18 cellular contexts compared by ENCODE assay signal in genomic region chr1:36456391-36456928, GRCh38. TPM values are rescaled to one million over a fixed set of nuclear protein-coding genes. Genes with fewer than 3 reads are reported as not detected.
DNase-seq lines count a peak whose midpoint lies in the region; ATAC-seq, FAIRE-seq and TF ChIP-seq lines count a peak whose summit lies in the region.
"Had no signal": no experiment of that assay in that cellular context is flagged by ENCODE, and none has a peak within 500 bp of the region (broad histone marks: within the 10 kb centered on the region; RNA-seq: fewer than 3 reads in every experiment).

No MANE protein-coding gene starts in this region.

- H3K9me3 ChIP-seq in GM12878 (replicated peaks; ENCODE audit: control insufficient read depth, insufficient read depth, low read length) = no peaks in the 10 kb centered on the region

- no TSS peak for BruUV-seq in GM12878 (replicated peaks; lab: Mats Ljungman, UMichigan)

- H3K9me3 Mint-ChIP-seq in activated CD4-positive, alpha-beta T cell treated with anti-CD3 and anti-CD28 coated beads for 36 hours (ENCODE audit: low read depth) = no peaks in the 10 kb centered on the region
- H3K9me3 Mint-ChIP-seq in natural killer cell treated with Interleukin-12 subunit alpha and Interleukin-12 subunit beta and Interleukin-15 and Interleukin-18, amount 100 ng/mL, for 72 hours = no peaks in the 10 kb centered on the region
- no peaks in the 10 kb centered on the region for H3K9me3 Mint-ChIP-seq in natural killer cell

- peak; percentile 57 for FAIRE-seq in GM12878 (lab: Jason Lieb, UNC)
- FAIRE-seq: H54 had no signal

- H3K36me3 ChIP-seq in GM12878 (ENCODE audit: control insufficient read depth in 2 of 2, insufficient read depth in 2 of 2, low read length in 1 of 2) = peaks cover 14 to 30% of the 10 kb centered on the region in 2 experiments

- RAD21 ChIA-PET in GM12878 (lab: Charles Lee; ENCODE audit: unreplicated experiment) = no interaction called here

- no peaks in the 10 kb centered on the region for H3K27me3 Mint-ChIP-seq in activated CD4-positive, alpha-beta T cell treated with anti-CD3 and anti-CD28 coated beads for 36 hours
- H3K27me3 Mint-ChIP-seq in natural killer cell treated with Interleukin-12 subunit alpha and Interleukin-12 subunit beta and Interleukin-15 and Interleukin-18, amount 100 ng/mL, for 72 hours = no peaks in the 10 kb centered on the region
- no peaks in the 10 kb centered on the region for H3K27me3 Mint-ChIP-seq in natural killer cell (ENCODE audit: low read depth in 2 of 2)

- SMC1A ChIA-PET in GM12878 (lab: Charles Lee; ENCODE audit: uncharacterized antibody, unreplicated experiment) = no interaction called here

- no peaks in the 10 kb centered on the region for H4K20me1 ChIP-seq in GM12878 (ENCODE audit: control insufficient read depth, insufficient read depth)

- TF ChIP-seq RAD21 in GM12878 (IDR thresholded peaks at IDR 0.05; ENCODE audit: insufficient read depth, low read depth, low read length) = no peak

- H3K36me3 Mint-ChIP-seq in activated CD4-positive, alpha-beta T cell treated with anti-CD3 and anti-CD28 coated beads for 36 hours (ENCODE audit: low read depth) = peaks cover 44% of the 10 kb centered on the region
- peaks cover 29% of the 10 kb centered on the region for H3K36me3 Mint-ChIP-seq in natural killer cell treated with Interleukin-12 subunit alpha and Interleukin-12 subunit beta and Interleukin-15 and Interleukin-18, amount 100 ng/mL, for 72 hours
- H3K36me3 Mint-ChIP-seq in natural killer cell = peaks cover 15% of the 10 kb centered on the region

- H3K4me3 Mint-ChIP-seq in activated CD4-positive, alpha-beta T cell treated with anti-CD3 and anti-CD28 coated beads for 36 hours = no peak overlapping the region
- peak overlapping the region; percentile 51 for H3K4me3 Mint-ChIP-seq in natural killer cell treated with Interleukin-12 subunit alpha and Interleukin-12 subunit beta and Interleukin-15 and Interleukin-18, amount 100 ng/mL, for 72 hours
- no peak overlapping the region for H3K4me3 Mint-ChIP-seq in natural killer cell

- POLR2A ChIA-PET in activated CD4-positive, alpha-beta T cell treated with anti-CD3 and anti-CD28 coated beads for 36 hours (lab: Charles Lee) = no interaction called here
- POLR2A ChIA-PET in GM12878 (lab: Charles Lee) = no interaction called here

- H3K4me1 ChIP-seq in GM12878 (ENCODE audit: control insufficient read depth, insufficient read depth, low read length) = peaks cover 8% of the 10 kb centered on the region

- no peak overlapping the region for H2AFZ ChIP-seq in GM12878 (ENCODE audit: control insufficient read depth, low read depth, low read length)

- no peak for TF ChIP-seq POLR2A in GM12878 (IDR thresholded peaks at IDR 0.05; ENCODE audit: low read depth, low read length)

- no peak overlapping the region for H3K4me3 ChIP-seq in GM12878

- no peak for TF ChIP-seq EP300 in GM12878 (IDR thresholded peaks at IDR 0.05; ENCODE audit: borderline replicate concordance in 1 of 2, control insufficient read depth in 1 of 2, low read depth in 2 of 2, low read length in 2 of 2)

- intact Hi-C loops in activated CD4-positive, alpha-beta T cell treated with anti-CD3 and anti-CD28 coated beads for 36 hours (cut with DNase I, micrococcal nuclease) = loop anchor here in 1 of 2 experiments (10.0 kb wide), 2 partner anchors 882 to 1262 kb away; partner anchors contain the start of genes SFPQ and TFAP2E
- intact Hi-C loops in natural killer cell (cut with micrococcal nuclease) = no loop called here
- intact Hi-C loops in GM12878 (cut with micrococcal nuclease; ENCODE audit: unreplicated experiment) = no loop called here

- H3K4me1 Mint-ChIP-seq in activated CD4-positive, alpha-beta T cell treated with anti-CD3 and anti-CD28 coated beads for 36 hours = peaks cover 38% of the 10 kb centered on the region
- H3K4me1 Mint-ChIP-seq in natural killer cell treated with Interleukin-12 subunit alpha and Interleukin-12 subunit beta and Interleukin-15 and Interleukin-18, amount 100 ng/mL, for 72 hours (ENCODE audit: low read depth in 2 of 2) = peaks cover 33 to 38% of the 10 kb centered on the region in 2 donors
- H3K4me1 Mint-ChIP-seq in natural killer cell = peaks cover 9% of the 10 kb centered on the region in 2 donors

- H3K9ac ChIP-seq in GM12878 (ENCODE audit: control insufficient read depth, insufficient read depth, low read length) = no peak overlapping the region

- TF ChIP-seq CTCF in natural killer cell (IDR thresholded peaks at IDR 0.05) (no peak), GM12878 (IDR thresholded peaks at IDR 0.05 in 2 of 3, conservative IDR thresholded peaks at IDR 0.05 in 1 of 3; ENCODE audit: control insufficient read depth in 2 of 3, extremely low read depth in 1 of 3, insufficient read depth in 1 of 3, low read depth in 3 of 3, low read length in 3 of 3) (no peak)

- H3K79me2 ChIP-seq in GM12878 (ENCODE audit: control insufficient read depth, insufficient read depth, low read length) = no peaks in the 10 kb centered on the region

- H3K4me2 ChIP-seq in GM12878 (ENCODE audit: control insufficient read depth, insufficient read depth) = no peak overlapping the region

- ATAC-seq in activated CD4-positive, alpha-beta T cell treated with anti-CD3 and anti-CD28 coated beads for 36 hours = no peak
- ATAC-seq in natural killer cell treated with Interleukin-12 subunit alpha and Interleukin-12 subunit beta and Interleukin-15 and Interleukin-18, amount 100 ng/mL, for 72 hours = peak; percentile 43 to 56
- ATAC-seq in natural killer cell (no peak), GM12878 (no peak), GM19395 (IDR thresholded peaks at IDR 0.05; ENCODE audit: unreplicated experiment) (no peak)
- ATAC-seq: Panc1 had no signal

- no peak overlapping the region for H3K27ac ChIP-seq in GM12878 (ENCODE audit: control insufficient read depth, insufficient read depth)
- H3K27ac ChIP-seq: 22Rv1 had no signal

- peak overlapping the region; percentile 12 for H3K27ac Mint-ChIP-seq in activated CD4-positive, alpha-beta T cell treated with anti-CD3 and anti-CD28 coated beads for 36 hours
- peak overlapping the region; percentile 67 to 76 for H3K27ac Mint-ChIP-seq in natural killer cell treated with Interleukin-12 subunit alpha and Interleukin-12 subunit beta and Interleukin-15 and Interleukin-18, amount 100 ng/mL, for 72 hours
- H3K27ac Mint-ChIP-seq in natural killer cell = no peak overlapping the region

- CTCF ChIA-PET in activated CD4-positive, alpha-beta T cell treated with anti-CD3 and anti-CD28 coated beads for 36 hours (lab: Charles Lee) = no interaction called here
- CTCF ChIA-PET in GM12878 (lab: Yijun Ruan, JAX) = no interaction called here

- in situ Hi-C loops in GM12878 (cut with MboI) = no loop called here

- no peak for DNase-seq in activated CD4-positive, alpha-beta T cell treated with anti-CD3 and anti-CD28 coated beads for 36 hours
- no peak for DNase-seq in activated CD4-positive, alpha-beta T cell treated with anti-CD3 and anti-CD28 coated beads, Interleukin-2, amount 50 U/mL, for 1 hour
- no peak for DNase-seq in natural killer cell treated with Interleukin-12 subunit alpha and Interleukin-12 subunit beta and Interleukin-15 and Interleukin-18, amount 100 ng/mL, for 72 hours (ENCODE audit: low spot score)
- DNase-seq in natural killer cell (no peak), GM12878 (ENCODE audit: low read depth, low spot score) (no peak), DMS153 treated with DMSO at 0.1 percent for 48 hours (lab: John Stamatoyannopoulos, UW; ENCODE audit: unreplicated experiment) (no peak)
- no peak for DNase-seq in activated effector memory CD4-positive, alpha-beta T cell treated with Interleukin-2 at 50 U/mL for 16 hours
- DNase-seq: EL, NCI-H1417, NCI-H1930, NCI-H2171 treated with DMSO at 0.1 percent for 48 hours, NCI-H774, Right ventricle myocardium superior had no signal

- H3K27me3 ChIP-seq in GM12878 (replicated peaks in 1 of 2; ENCODE audit: control insufficient read depth in 2 of 2, insufficient read depth in 2 of 2, low read length in 1 of 2) = no peaks in the 10 kb centered on the region

RNA-seq across cellular contexts. Expression of gene OSCP1, which starts 6.2 kb away (rescaled TPM):
- total RNA-seq in activated CD4-positive, alpha-beta T cell treated with anti-CD3 and anti-CD28 coated beads for 36 hours = 1 to 10 TPM; 2.2 to 2.8 TPM
- 1 to 10 TPM in 1 of 2 donors, under 1 TPM in 1; 0.59 to 1.2 TPM for total RNA-seq in natural killer cell treated with Interleukin-12 subunit alpha and Interleukin-12 subunit beta and Interleukin-15 and Interleukin-18, amount 100 ng/mL, for 72 hours
- 1 to 10 TPM in 1 of 3 donors, not detected in 2; 2.3 TPM for total RNA-seq in natural killer cell
- total RNA-seq in GM12878 (2013; cell fraction: nucleolus; rRNA removed) = 0.76 and 2.5 TPM in 2 replicates
- 1.9 and 2.8 TPM in 2 replicates for total RNA-seq in GM12878 (2014; rRNA removed)
- 1.7 and 2.2 TPM in 2 replicates for total RNA-seq in GM12878 (2014; rRNA removed; fragmentation: Illumina TruSeq; extraction: Trizol)
- 1.5 and 3.1 TPM in 2 replicates for total RNA-seq in GM12878 (2021)
- 2.8 TPM for polyA plus RNA-seq in GM12878 (2011; ENCODE audit: low read depth)
- 1.9 and 3.0 TPM in 2 replicates for polyA plus RNA-seq in GM12878 (2011; rRNA removed)
- 1.3 and 1.5 TPM in 2 replicates for polyA plus RNA-seq in GM12878 (2011; cell fraction: cytosol; rRNA removed)
- 0.75 and 1.5 TPM in 2 replicates for polyA plus RNA-seq in GM12878 (2011; cell fraction: nucleus; rRNA removed)
- polyA plus RNA-seq in GM12878 (2012) = 1.9 and 2.3 TPM in 2 replicates
- 1.8 and 1.9 TPM in 2 replicates for polyA plus RNA-seq in GM12878 (2014; fragmentation: Illumina TruSeq; extraction: Trizol)
- polyA plus RNA-seq in GM12878 (2014; fragmentation: Nextera tagmentation; extraction: Ambion mirVana) = 1 to 10 TPM; 5.5 to 5.9 TPM
- 3.0 and 4.4 TPM in 2 replicates for polyA plus RNA-seq in GM12878 (2014; rRNA removed)
- polyA plus RNA-seq in GM12878 (2016; fragmentation: Nextera tagmentation; extraction: Ambion mirVana) = 1 to 10 TPM; 3.3 to 4.1 TPM
- polyA minus RNA-seq in GM12878 (2011; rRNA and poly(A)+ RNA removed) = 1.2 and 2.9 TPM in 2 replicates
- not detected in 2 replicates for polyA minus RNA-seq in GM12878 (2011; cell fraction: cytosol; rRNA and poly(A)+ RNA removed)
- polyA minus RNA-seq in GM12878 (2011; cell fraction: nucleus; rRNA and poly(A)+ RNA removed) = 1.1 and 2.1 TPM in 2 replicates

RNA-seq across cellular contexts. Expression of gene MRPS15, which starts 7.7 kb away (rescaled TPM):
- 100 to 1,000 TPM; 123 to 169 TPM for total RNA-seq in activated CD4-positive, alpha-beta T cell treated with anti-CD3 and anti-CD28 coated beads for 36 hours
- 100 to 1,000 TPM in 1 of 2 donors, 10 to 100 TPM in 1; 78.8 to 109 TPM for total RNA-seq in natural killer cell treated with Interleukin-12 subunit alpha and Interleukin-12 subunit beta and Interleukin-15 and Interleukin-18, amount 100 ng/mL, for 72 hours
- total RNA-seq in natural killer cell = 10 to 100 TPM; 28.2 to 38.2 (median 32.0) TPM
- 22.7 and 27.4 TPM in 2 replicates for total RNA-seq in GM12878 (2013; cell fraction: nucleolus; rRNA removed)
- 114 and 124 TPM in 2 replicates for total RNA-seq in GM12878 (2014; rRNA removed)
- total RNA-seq in GM12878 (2014; rRNA removed; fragmentation: Illumina TruSeq; extraction: Trizol) = 90.6 and 99.7 TPM in 2 replicates
- total RNA-seq in GM12878 (2021) = 99.3 and 100 TPM in 2 replicates
- 31.7 TPM for polyA plus RNA-seq in GM12878 (2011; ENCODE audit: low read depth)
- polyA plus RNA-seq in GM12878 (2011; rRNA removed) = 83.1 and 103 TPM in 2 replicates
- polyA plus RNA-seq in GM12878 (2011; cell fraction: cytosol; rRNA removed) = 68.6 and 77.9 TPM in 2 replicates
- 38.0 and 40.9 TPM in 2 replicates for polyA plus RNA-seq in GM12878 (2011; cell fraction: nucleus; rRNA removed)
- polyA plus RNA-seq in GM12878 (2012) = 56.3 and 71.8 TPM in 2 replicates
- polyA plus RNA-seq in GM12878 (2014; fragmentation: Illumina TruSeq; extraction: Trizol) = 148 and 157 TPM in 2 replicates
- 10 to 100 TPM; 41.1 to 72.0 TPM for polyA plus RNA-seq in GM12878 (2014; fragmentation: Nextera tagmentation; extraction: Ambion mirVana)
- polyA plus RNA-seq in GM12878 (2014; rRNA removed) = 166 and 171 TPM in 2 replicates
- polyA plus RNA-seq in GM12878 (2016; fragmentation: Nextera tagmentation; extraction: Ambion mirVana) = 100 to 1,000 TPM; 200 to 207 TPM
- 22.9 and 26.3 TPM in 2 replicates for polyA minus RNA-seq in GM12878 (2011; rRNA and poly(A)+ RNA removed)
- 13.2 and 14.8 TPM in 2 replicates for polyA minus RNA-seq in GM12878 (2011; cell fraction: cytosol; rRNA and poly(A)+ RNA removed)
- 7.3 and 15.6 TPM in 2 replicates for polyA minus RNA-seq in GM12878 (2011; cell fraction: nucleus; rRNA and poly(A)+ RNA removed)

RNA-seq across cellular contexts. Expression of gene CSF3R, which starts 26.3 kb away (rescaled TPM):
- total RNA-seq in activated CD4-positive, alpha-beta T cell treated with anti-CD3 and anti-CD28 coated beads for 36 hours = under 1 TPM; 0.33 to 0.41 TPM
- total RNA-seq in natural killer cell treated with Interleukin-12 subunit alpha and Interleukin-12 subunit beta and Interleukin-15 and Interleukin-18, amount 100 ng/mL, for 72 hours = under 1 TPM; 0.64 to 0.78 TPM
- total RNA-seq in natural killer cell = 10 to 100 TPM in 2 of 3 donors, 1 to 10 TPM in 1; 5.7 to 74.9 (median 11.7) TPM
- not detected in 2 replicates for total RNA-seq in GM12878 (2013; cell fraction: nucleolus; rRNA removed)
- total RNA-seq in GM12878 (2014; rRNA removed) = not detected in 2 replicates
- not detected in 2 replicates for total RNA-seq in GM12878 (2014; rRNA removed; fragmentation: Illumina TruSeq; extraction: Trizol)
- total RNA-seq in GM12878 (2021) = 0.13 TPM in 1 of 2 replicates, not detected in the other
- not detected for polyA plus RNA-seq in GM12878 (2011; ENCODE audit: low read depth)
- polyA plus RNA-seq in GM12878 (2011; rRNA removed) = not detected in 2 replicates
- polyA plus RNA-seq in GM12878 (2011; cell fraction: cytosol; rRNA removed) = not detected in 2 replicates
- not detected in 2 replicates for polyA plus RNA-seq in GM12878 (2011; cell fraction: nucleus; rRNA removed)
- polyA plus RNA-seq in GM12878 (2012) = 0.05 TPM in 1 of 2 replicates, not detected in the other
- polyA plus RNA-seq in GM12878 (2014; fragmentation: Illumina TruSeq; extraction: Trizol) = not detected in 2 replicates
- not detected for polyA plus RNA-seq in GM12878 (2014; fragmentation: Nextera tagmentation; extraction: Ambion mirVana)
- not detected in 2 replicates for polyA plus RNA-seq in GM12878 (2014; rRNA removed)
- polyA plus RNA-seq in GM12878 (2016; fragmentation: Nextera tagmentation; extraction: Ambion mirVana) = not detected
- polyA minus RNA-seq in GM12878 (2011; rRNA and poly(A)+ RNA removed) = not detected in 2 replicates
- polyA minus RNA-seq in GM12878 (2011; cell fraction: cytosol; rRNA and poly(A)+ RNA removed) = not detected in 2 replicates
- polyA minus RNA-seq in GM12878 (2011; cell fraction: nucleus; rRNA and poly(A)+ RNA removed) = not detected in 2 replicates
- polyA plus RNA-seq: BJ had no signal

RNA-seq across cellular contexts. Expression of gene LSM10, which starts 58.8 kb away (rescaled TPM):
- total RNA-seq in activated CD4-positive, alpha-beta T cell treated with anti-CD3 and anti-CD28 coated beads for 36 hours = 10 to 100 TPM; 40.6 to 44.0 TPM
- total RNA-seq in natural killer cell treated with Interleukin-12 subunit alpha and Interleukin-12 subunit beta and Interleukin-15 and Interleukin-18, amount 100 ng/mL, for 72 hours = 10 to 100 TPM; 56.6 to 58.1 TPM
- total RNA-seq in natural killer cell (10 to 100 TPM; 25.2 to 30.4 (median 26.6) TPM), GM12878 (2014; rRNA removed) (43.3 and 48.3 TPM in 2 replicates), GM12878 (2014; rRNA removed; fragmentation: Illumina TruSeq; extraction: Trizol) (11.9 and 13.1 TPM in 2 replicates), GM12878 (2021) (53.6 and 56.6 TPM in 2 replicates)
- total RNA-seq in GM12878 (2013; cell fraction: nucleolus; rRNA removed) = 4.2 and 6.5 TPM in 2 replicates
- 39.7 TPM for polyA plus RNA-seq in GM12878 (2011; ENCODE audit: low read depth)
- polyA plus RNA-seq in GM12878 (2011; rRNA removed) (35.3 and 58.4 TPM in 2 replicates), GM12878 (2014; fragmentation: Illumina TruSeq; extraction: Trizol) (34.1 and 68.0 TPM in 2 replicates), GM12878 (2014; fragmentation: Nextera tagmentation; extraction: Ambion mirVana) (10 to 100 TPM; 26.6 to 36.0 TPM), GM12878 (2014; rRNA removed) (99.8 and 103 TPM in 2 replicates), GM12878 (2016; fragmentation: Nextera tagmentation; extraction: Ambion mirVana) (10 to 100 TPM; 85.9 to 97.3 TPM)
- polyA plus RNA-seq in GM12878 (2011; cell fraction: cytosol; rRNA removed) = 70.9 and 107 TPM in 2 replicates
- 31.8 and 32.9 TPM in 2 replicates for polyA plus RNA-seq in GM12878 (2011; cell fraction: nucleus; rRNA removed)
- 42.3 and 45.0 TPM in 2 replicates for polyA plus RNA-seq in GM12878 (2012)
- 38.8 and 41.3 TPM in 2 replicates for polyA minus RNA-seq in GM12878 (2011; rRNA and poly(A)+ RNA removed)
- 10.7 and 23.7 TPM in 2 replicates for polyA minus RNA-seq in GM12878 (2011; cell fraction: cytosol; rRNA and poly(A)+ RNA removed)
- polyA minus RNA-seq in GM12878 (2011; cell fraction: nucleus; rRNA and poly(A)+ RNA removed) = 11.6 and 17.0 TPM in 2 replicates

Comparison
In these comparisons a context has a peak if more than half of its experiments do, and no peak if none do; other contexts are left out.
1. ATAC-seq: peak in natural killer cell treated with Interleukin-12 subunit alpha and Interleukin-12 subunit beta and Interleukin-15 and Interleukin-18, amount 100 ng/mL, for 72 hours (2 of 2); none in activated CD4-positive, alpha-beta T cell treated with anti-CD3 and anti-CD28 coated beads for 36 hours (single experiment), natural killer cell (0 of 3), GM12878 (single experiment) and GM19395 (single experiment).
2. H3K27ac Mint-ChIP-seq: peak in activated CD4-positive, alpha-beta T cell treated with anti-CD3 and anti-CD28 coated beads for 36 hours (single experiment) and natural killer cell treated with Interleukin-12 subunit alpha and Interleukin-12 subunit beta and Interleukin-15 and Interleukin-18, amount 100 ng/mL, for 72 hours (2 of 2); none in natural killer cell (0 of 2).